Comparison of ENCODE assay signal across 9 cellular contexts in genomic region chr19:13597625-13598024, GRCh38.
DNase-seq lines count a peak whose midpoint lies in the region; ATAC-seq, FAIRE-seq and TF ChIP-seq lines count a peak whose summit lies in the region.
"Had no signal": no experiment of that assay in that cellular context is flagged by ENCODE, and none has a peak within 500 bp of the region (broad histone marks: within the 10 kb centered on the region; RNA-seq: fewer than 3 reads in every experiment).

No MANE protein-coding gene starts in this region.

- peak; percentile 77 for FAIRE-seq in keratinocyte (lab: Jason Lieb, UNC)
- FAIRE-seq: G401.6 had no signal

- no peaks in the 10 kb centered on the region for H4K20me1 ChIP-seq in mammary epithelial cell (ENCODE audit: insufficient read depth, low read length)
- no peaks in the 10 kb centered on the region for H4K20me1 ChIP-seq in keratinocyte (ENCODE audit: control insufficient read depth, extremely low read depth, insufficient read depth, low read length)

- H3K79me2 ChIP-seq in mammary epithelial cell (ENCODE audit: insufficient read depth, low read length) (no peaks in the 10 kb centered on the region), keratinocyte (ENCODE audit: control insufficient read depth, insufficient read depth, low read length) (no peaks in the 10 kb centered on the region)

- H3K9me3 ChIP-seq in mammary epithelial cell (replicated peaks; ENCODE audit: insufficient read depth, low read length) (no peaks in the 10 kb centered on the region), keratinocyte (ENCODE audit: control insufficient read depth, low read depth, low read length) (no peaks in the 10 kb centered on the region)

- H3K36me3 ChIP-seq in mammary epithelial cell (ENCODE audit: insufficient read depth, low read length) = no peaks in the 10 kb centered on the region
- no peaks in the 10 kb centered on the region for H3K36me3 ChIP-seq in keratinocyte (ENCODE audit: control insufficient read depth in 2 of 2, extremely low read depth in 1 of 2, insufficient read depth in 2 of 2, low read length in 2 of 2)

- no peaks in the 10 kb centered on the region for H3K9me1 ChIP-seq in keratinocyte (ENCODE audit: control insufficient read depth, extremely low read depth, insufficient read depth, low read length)

- TF ChIP-seq CTCF in mammary epithelial cell (conservative IDR thresholded peaks at IDR 0.05 in 1 of 2, IDR thresholded peaks at IDR 0.05 in 1 of 2; ENCODE audit: extremely low read depth in 1 of 2, insufficient read depth in 1 of 2, low read depth in 1 of 2, low read length in 2 of 2) = peak; percentile 44 to 69
- peak; percentile 60 to 82 (median 65) for TF ChIP-seq CTCF in keratinocyte (optimal IDR thresholded peaks at IDR 0.05 in 1 of 3, IDR thresholded peaks at IDR 0.05 in 1 of 3, conservative IDR thresholded peaks at IDR 0.05 in 1 of 3; ENCODE audit: extremely low read depth in 1 of 3, insufficient read depth in 2 of 3, low read length in 3 of 3)

- in situ Hi-C loops in mammary epithelial cell (cut with MboI; ENCODE audit: low sequenced_read_pairs in 2 of 2) = loop anchor here in 1 of 2 donors (25.0 kb wide), 1 partner anchor 610 kb away; the partner anchor contains the start of gene NFIX

- CTCF ChIA-PET in mammary epithelial cell (lab: Charles Lee; ENCODE audit: low non-redundant PET) = interaction anchor here (0.5 to 1.0 kb wide), 2 partner anchors 121 to 355 kb away, joined by 8 to 10 read pairs; partner anchors contain the start of gene DCAF15

- H3K27ac ChIP-seq in mammary epithelial cell (ENCODE audit: insufficient read depth, low read depth, low read length) = no peak overlapping the region
- H3K27ac ChIP-seq in keratinocyte (ENCODE audit: control insufficient read depth, insufficient read depth, low read length) = no peak overlapping the region

- no peak overlapping the region for H3K4me2 ChIP-seq in mammary epithelial cell (ENCODE audit: insufficient read depth, low read depth, low read length)
- H3K4me2 ChIP-seq in keratinocyte (ENCODE audit: control insufficient read depth, extremely low read depth, insufficient read depth, low read depth, low read length) = no peak overlapping the region

- intact Hi-C loops in mammary epithelial cell (cut with micrococcal nuclease) = loop anchor here (1.0 to 5.0 kb wide), 4 partner anchors 121 to 477 kb away; no protein-coding TSS in a partner anchor

- H3K27me3 ChIP-seq in mammary epithelial cell (ENCODE audit: insufficient read depth, low read length) (no peaks in the 10 kb centered on the region), keratinocyte (ENCODE audit: control insufficient read depth, extremely low read depth, insufficient read depth, low read length) (no peaks in the 10 kb centered on the region)

- dilution Hi-C loops in mammary epithelial cell (cut with HindIII; ENCODE audit: low sequenced_read_pairs) (loop anchor here (10.0 kb wide), 1 partner anchor 117 kb away; no protein-coding TSS in a partner anchor), keratinocyte (cut with MboI; ENCODE audit: extremely low pct_ligation_motif_present, low sequenced_read_pairs) (no loop called here)

- DNase-seq in activated gamma-delta T cell treated with Interleukin-2 at 50 U/mL for 16 hours (peak; percentile 28), activated gamma-delta T cell (lab: John Stamatoyannopoulos, UW) (no peak), NCI-H2081 treated with DMSO at 0.1 percent for 48 hours (lab: John Stamatoyannopoulos, UW) (peak; percentile 65), T-helper 9 cell (peak; percentile 20), mammary epithelial cell (peak; percentile 50), keratinocyte (ENCODE audit: low read depth, low spot score) (no peak)
- DNase-seq in stimulated activated CD4-positive, alpha-beta T cell treated with anti-CD3 and anti-CD28 coated beads, Interleukin-1b, Interleukin-23, amount 100 ng/mL, for 4 hours (ENCODE audit: low read depth in 2 of 2) = peak; percentile 7 to 18

- no peak for ATAC-seq in HG02852 (IDR thresholded peaks at IDR 0.05; ENCODE audit: unreplicated experiment)

- no peak overlapping the region for H3K4me3 ChIP-seq in mammary epithelial cell (replicated peaks in 1 of 3; ENCODE audit: insufficient read depth in 1 of 3, low read depth in 2 of 3, low read length in 3 of 3)
- H3K4me3 ChIP-seq in keratinocyte (ENCODE audit: control insufficient read depth in 2 of 3, extremely low read depth in 1 of 3, insufficient read depth in 2 of 3, low read depth in 1 of 3, low read length in 3 of 3) = no peak overlapping the region

- BruUV-seq in mammary epithelial cell (replicated peaks; lab: Mats Ljungman, UMichigan) = no TSS peak

- H3K9ac ChIP-seq in mammary epithelial cell (ENCODE audit: insufficient read depth, low read length) = no peak overlapping the region
- H3K9ac ChIP-seq in keratinocyte (ENCODE audit: control insufficient read depth, extremely low read depth, insufficient read depth, low read length) = no peak overlapping the region

- H3K4me1 ChIP-seq in mammary epithelial cell (ENCODE audit: insufficient read depth, low read length) (no peaks in the 10 kb centered on the region), keratinocyte (ENCODE audit: control insufficient read depth, extremely low read depth, insufficient read depth, low read length) (no peaks in the 10 kb centered on the region)

- H2AFZ ChIP-seq in mammary epithelial cell (ENCODE audit: low read depth, low read length) = no peak overlapping the region
- H2AFZ ChIP-seq in keratinocyte (ENCODE audit: control insufficient read depth, low read length) = no peak overlapping the region

- 0% methylated on average over 2 of the region's 3 CpGs for WGBS in mammary epithelial cell (ENCODE audit: low coverage, missing lambda C conversion rate)

Comparison
In these comparisons a context has a peak if more than half of its experiments do, and no peak if none do; other contexts are left out.
1. DNase-seq: peak in activated gamma-delta T cell treated with Interleukin-2 at 50 U/mL for 16 hours (single experiment), NCI-H2081 treated with DMSO at 0.1 percent for 48 hours (single experiment), T-helper 9 cell (single experiment), mammary epithelial cell (single experiment) and stimulated activated CD4-positive, alpha-beta T cell treated with anti-CD3 and anti-CD28 coated beads, Interleukin-1b, Interleukin-23, amount 100 ng/mL, for 4 hours (2 of 2); none in activated gamma-delta T cell (single experiment) and keratinocyte (single experiment).